29 cellular contexts compared by ENCODE assay signal in genomic region chr11:107947904-107948303, GRCh38. TPM values are rescaled to one million over a fixed set of nuclear protein-coding genes. Genes with fewer than 3 reads are reported as not detected.
"Had no signal": no experiment of that assay in that cellular context is flagged by ENCODE, and none has a peak within 500 bp of the region (broad histone marks: within the 10 kb centered on the region; RNA-seq: fewer than 3 reads in every experiment).

No MANE protein-coding gene starts in this region.

- H3K36me3 ChIP-seq: colonic mucosa, gastroesophageal sphincter, heart right ventricle, lower lobe of right lung, ovary, sigmoid colon, spleen, tibial artery had no signal

- DNase-seq: colonic mucosa; effector CD8-positive, alpha-beta T cell; foreskin fibroblast; heart right ventricle; hippocampal formation; left ventricle myocardium superior; lower lobe of right lung; naive thymus-derived CD8-positive, alpha-beta T cell; occipital lobe; ovary; posterior cingulate gyrus; psoas muscle; right cardiac atrium; sigmoid colon; spleen; stimulated activated CD4-positive, alpha-beta T cell treated with anti-CD3 and anti-CD28 coated beads, Interleukin-4, amount 100 ng/mL, for 4 hours; stimulated activated naive CD8-positive, alpha-beta T cell treated with anti-CD3 and anti-CD28 coated beads, Interleukin-15, Interleukin-2, amounts not matched to agents 100 U/mL and 50 U/mL, for 24 hours; substantia nigra; testis; tibial artery had no signal

- H3K27ac Mint-ChIP-seq: endodermal cell; naive thymus-derived CD8-positive, alpha-beta T cell; stimulated activated memory B cell treated with anti-CD40 and anti-IgM and Interleukin-4, amounts not matched to agents 10 μg/mL and 1 μg/mL and 100 μg/mL, for 72 hours; type B pancreatic cell had no signal

- H3K4me1 ChIP-seq: colonic mucosa, gastroesophageal sphincter, heart right ventricle, lower lobe of right lung, psoas muscle, sigmoid colon, testis, tibial artery had no signal

- H3K27me3 Mint-ChIP-seq: dendritic cell treated with granulocyte-macrophage colony-stimulating factor and Interleukin-4, amounts not matched to agents 40 ng/mL and 50 ng/mL, for 4 days; stimulated activated memory B cell treated with anti-CD40 and anti-IgM and Interleukin-4, amounts not matched to agents 10 μg/mL and 1 μg/mL and 100 μg/mL, for 72 hours; type B pancreatic cell had no signal

- FAIRE-seq: keratinocyte had no signal

- H3K36me3 Mint-ChIP-seq: naive thymus-derived CD8-positive, alpha-beta T cell; type B pancreatic cell had no signal

- H3K4me3 ChIP-seq: colonic mucosa, gastroesophageal sphincter, heart right ventricle, lower lobe of right lung, ovary, psoas muscle, sigmoid colon, spleen, testis, tibial artery had no signal

- H3K9me3 Mint-ChIP-seq: dendritic cell treated with granulocyte-macrophage colony-stimulating factor and Interleukin-4, amounts not matched to agents 40 ng/mL and 50 ng/mL, for 4 days; naive thymus-derived CD8-positive, alpha-beta T cell; stimulated activated memory B cell treated with anti-CD40 and anti-IgM and Interleukin-4, amounts not matched to agents 10 μg/mL and 1 μg/mL and 100 μg/mL, for 72 hours; type B pancreatic cell had no signal

- ATAC-seq: esophagus mucosa; gastroesophageal sphincter; heart right ventricle; left ventricle myocardium superior; lower lobe of right lung; naive thymus-derived CD8-positive, alpha-beta T cell; psoas muscle; right cardiac atrium; stimulated activated memory B cell treated with anti-CD40 and anti-IgM and Interleukin-4, amounts not matched to agents 10 μg/mL and 1 μg/mL and 100 μg/mL, for 72 hours; stimulated activated naive CD8-positive, alpha-beta T cell treated with anti-CD3 and anti-CD28 coated beads, Interleukin-15, Interleukin-2, amounts not matched to agents 100 U/mL and 50 U/mL, for 24 hours had no signal

- H3K4me3 Mint-ChIP-seq: dendritic cell treated with granulocyte-macrophage colony-stimulating factor and Interleukin-4, amounts not matched to agents 40 ng/mL and 50 ng/mL, for 4 days; endodermal cell; naive thymus-derived CD8-positive, alpha-beta T cell; stimulated activated memory B cell treated with anti-CD40 and anti-IgM and Interleukin-4, amounts not matched to agents 10 μg/mL and 1 μg/mL and 100 μg/mL, for 72 hours; type B pancreatic cell had no signal

- H3K27me3 ChIP-seq: colonic mucosa, gastroesophageal sphincter, ovary, sigmoid colon, spleen, testis, tibial artery had no signal

- H3K4me1 Mint-ChIP-seq: naive thymus-derived CD8-positive, alpha-beta T cell; stimulated activated memory B cell treated with anti-CD40 and anti-IgM and Interleukin-4, amounts not matched to agents 10 μg/mL and 1 μg/mL and 100 μg/mL, for 72 hours had no signal

- H3K27ac ChIP-seq: colonic mucosa, epithelial cell of prostate, gastroesophageal sphincter, heart right ventricle, lower lobe of right lung, ovary, psoas muscle, sigmoid colon, spleen, testis, tibial artery had no signal

- H3K9me3 ChIP-seq: colonic mucosa, gastroesophageal sphincter, heart right ventricle, lower lobe of right lung, ovary, psoas muscle, sigmoid colon, spleen, testis, tibial artery had no signal

RNA-seq across cellular contexts. Expression of gene RAB39A, which starts 19.7 kb away (rescaled TPM):
- total RNA-seq: esophagus mucosa, left ventricle myocardium superior, myocyte had no signal
- polyA plus RNA-seq: keratinocyte; naive thymus-derived CD8-positive, alpha-beta T cell; right cardiac atrium had no signal
